8 cellular contexts compared by ENCODE assay signal in genomic region chr1:39105841-39106765, GRCh38.
DNase-seq lines count a peak whose midpoint lies in the region; ATAC-seq and TF ChIP-seq lines count a peak whose summit lies in the region.

No MANE protein-coding gene starts in this region.

- H3K27me3 ChIP-seq in WERI-Rb-1 (ENCODE audit: insufficient read depth, low read depth, severe bottlenecking) (no peaks in the 10 kb centered on the region), testis (no peaks in the 10 kb centered on the region)

- TF ChIP-seq CTCF in AG09309 (IDR thresholded peaks at IDR 0.05; ENCODE audit: control insufficient read depth, insufficient read depth, low read depth, low read length, missing control alignments) (no peak), WERI-Rb-1 (IDR thresholded peaks at IDR 0.05; ENCODE audit: low read depth, low read length) (no peak), testis (IDR thresholded peaks at IDR 0.05) (no peak)

- intact Hi-C loops in testis (cut with DNase I; ENCODE audit: low total_unique reads) = loop anchor here (5.0 kb wide), 1 partner anchor 86 kb away; no protein-coding TSS in a partner anchor

- H3K27ac ChIP-seq in WERI-Rb-1 = peak overlapping the region; percentile 86
- H3K27ac ChIP-seq in mesodermal cell (ENCODE audit: low read depth, low read length, severe bottlenecking) = peak overlapping the region; percentile 93
- peak overlapping the region; percentile 89 to 98 for H3K27ac ChIP-seq in testis

- DNase-seq in AG09309 (ENCODE audit: low read depth) (no peak), KBM-7 (peak; percentile 57), WERI-Rb-1 (peak; percentile 56), testis (peak; percentile 66), AG08395 (ENCODE audit: low spot score) (no peak)
- DNase-seq in effector memory CD8-positive, alpha-beta T cell = peak; percentile 12 to 24 (median 21)

- peak overlapping the region; percentile 46 to 82 for H3K27ac Mint-ChIP-seq in effector memory CD8-positive, alpha-beta T cell

- H3K36me3 ChIP-seq in WERI-Rb-1 (no peaks in the 10 kb centered on the region), mesodermal cell (ENCODE audit: control insufficient read depth, insufficient read depth, low read length) (no peaks in the 10 kb centered on the region), testis (ENCODE audit: low read depth, missing control alignments) (no peaks in the 10 kb centered on the region)

- TF ChIP-seq POLR2A in testis (IDR thresholded peaks at IDR 0.05) = no peak

- H3K4me3 Mint-ChIP-seq in effector memory CD8-positive, alpha-beta T cell = peak overlapping the region in 1 of 2 donors; percentile 83

- peaks cover 11 to 17% of the 10 kb centered on the region in 2 donors for H3K4me1 Mint-ChIP-seq in effector memory CD8-positive, alpha-beta T cell (ENCODE audit: low read depth in 2 of 2)

- WGBS in mesodermal cell (ENCODE audit: insufficient coverage in 2 of 2), 2 experiments = 1% methylated on average over 13 to 19 of the region's 39 CpGs
- WGBS in testis, 2 donors = 1% methylated on average over 8 to 39 of the region's 39 CpGs

- peak overlapping the region; percentile 95 for H3K4me3 ChIP-seq in AG09309 (ENCODE audit: control insufficient read depth, low read depth, low read length)
- peak overlapping the region; percentile 74 for H3K4me3 ChIP-seq in WERI-Rb-1 (ENCODE audit: low read depth, low read length)
- H3K4me3 ChIP-seq in mesodermal cell (ENCODE audit: extremely low read depth, insufficient read depth, low read length, poor library complexity, severe bottlenecking) = peak overlapping the region; percentile 83
- peak overlapping the region; percentile 75 to 77 for H3K4me3 ChIP-seq in testis

- peak; percentile 25 for ATAC-seq in GM19025 (IDR thresholded peaks at IDR 0.05; ENCODE audit: low read depth, unreplicated experiment)
- ATAC-seq in effector memory CD8-positive, alpha-beta T cell (replicated peaks) = peak; percentile 54

- no peaks in the 10 kb centered on the region for H3K9me3 Mint-ChIP-seq in effector memory CD8-positive, alpha-beta T cell

- H3K9me3 ChIP-seq in WERI-Rb-1 (ENCODE audit: severe bottlenecking) = no peaks in the 10 kb centered on the region
- H3K9me3 ChIP-seq in mesodermal cell (ENCODE audit: control insufficient read depth, low read length) = no peaks in the 10 kb centered on the region
- no peaks in the 10 kb centered on the region for H3K9me3 ChIP-seq in testis

- H3K36me3 Mint-ChIP-seq in effector memory CD8-positive, alpha-beta T cell (ENCODE audit: insufficient read depth) = no peaks in the 10 kb centered on the region

- peaks cover 38% of the 10 kb centered on the region for H3K4me1 ChIP-seq in mesodermal cell (ENCODE audit: control insufficient read depth, insufficient read depth, low read length, poor library complexity, severe bottlenecking)
- peaks cover 40% of the 10 kb centered on the region for H3K4me1 ChIP-seq in testis

- in situ Hi-C loops in KBM-7 (cut with MboI; ENCODE audit: low pct_unique_long_range_greater_than_20kb, low sequenced_read_pairs) = no loop called here

- H3K27me3 Mint-ChIP-seq in effector memory CD8-positive, alpha-beta T cell = peaks cover 0 to 7% of the 10 kb centered on the region in 2 donors

Comparison
In these comparisons a context has a peak if more than half of its experiments do, and no peak if none do; other contexts are left out.
1. DNase-seq: peak in KBM-7 (single experiment), WERI-Rb-1 (single experiment), effector memory CD8-positive, alpha-beta T cell (3 of 3) and testis (single experiment); none in AG09309 (single experiment) and AG08395 (single experiment).
2. Peak in every context shown above with its lines, with median percentiles within 50 percentile points of each other: H3K4me3 ChIP-seq and H3K27ac ChIP-seq.